Comparison of ENCODE assay signal across 8 cellular contexts in genomic region chr19:1905071-1905862, GRCh38. TPM values are rescaled to one million over a fixed set of nuclear protein-coding genes. Genes with fewer than 3 reads are reported as not detected.
A peak's percentile ranks its signal among the peaks of the same experiment; 100 is the strongest.
DNase-seq lines count a peak whose midpoint lies in the region; ATAC-seq and TF ChIP-seq lines count a peak whose summit lies in the region.

Gene ADAT3 (plus strand): TSS chr19:1905399. CDS start chr19:1912048, 6,649 bp downstream.
Gene SCAMP4 (plus strand): TSS chr19:1905399. CDS start chr19:1915020, 9,621 bp downstream.

- H2BK120ac ChIP-seq in trophoblast cell (ENCODE audit: insufficient read depth, low read length, poor library complexity): peak within 1 kb of the TSS; percentile 99

- H2AFZ ChIP-seq in trophoblast cell (ENCODE audit: insufficient read depth, low read length, poor library complexity): peak within 1 kb of the TSS; percentile 92

- no peaks in the 10 kb centered on the region for H3K9me3 Mint-ChIP-seq in T-cell

- H3K4me3 Mint-ChIP-seq in T-cell: peak within 1 kb of the TSS; percentile 85 to 92 (median 87)

- H3K23ac ChIP-seq in trophoblast cell (ENCODE audit: low read length): no peak within 1 kb of the TSS

- H3K4me1 ChIP-seq in adrenal gland (replicated peaks in 1 of 2) (peaks cover 6 to 25% of the 10 kb centered on the region in 2 donors), trophoblast cell (ENCODE audit: control insufficient read depth in 1 of 2, insufficient read depth in 2 of 2, low read length in 2 of 2) (peaks cover 36 to 46% of the 10 kb centered on the region in 2 experiments), transverse colon (peaks cover 11 to 56% (median 48%) of the 10 kb centered on the region in 4 donors)

- H3K27ac ChIP-seq in adrenal gland (peak within 1 kb of the TSS; percentile 30 to 89 (median 78)), trophoblast cell (ENCODE audit: low read depth, low read length) (peak within 1 kb of the TSS; percentile 99), transverse colon (peak within 1 kb of the TSS; percentile 88 to 92 (median 92))

- TF ChIP-seq EP300 in transverse colon (IDR thresholded peaks at IDR 0.05; ENCODE audit: low read depth): no peak

- H3K27me3 Mint-ChIP-seq in T-cell: no peaks in the 10 kb centered on the region

- peak within 1 kb of the TSS; percentile 90 for H3K9ac ChIP-seq in trophoblast cell (ENCODE audit: low read length)

- H3K4me2 ChIP-seq in trophoblast cell (ENCODE audit: low read length): peak within 1 kb of the TSS; percentile 75

- intact Hi-C loops in adrenal gland (cut with DNase I): no loop called here
- intact Hi-C loops in cardiac septum (cut with DNase I): loop anchor here (2.0 kb wide), 1 partner anchor 40 kb away; no protein-coding TSS in a partner anchor
- intact Hi-C loops in transverse colon (cut with DNase I; ENCODE audit: low total_unique reads): no loop called here

- peak within 1 kb of the TSS; percentile 99 for H4K12ac ChIP-seq in trophoblast cell (ENCODE audit: low read depth, low read length)

- H3K9me3 ChIP-seq in adrenal gland (replicated peaks in 1 of 3): no peaks in the 10 kb centered on the region
- H3K9me3 ChIP-seq in trophoblast cell (ENCODE audit: insufficient read depth, low read depth, low read length): no peaks in the 10 kb centered on the region
- H3K9me3 ChIP-seq in transverse colon: no peaks in the 10 kb centered on the region

- H2AK5ac ChIP-seq in trophoblast cell (ENCODE audit: low read length): peak within 1 kb of the TSS; percentile 91

- H3K27me3 ChIP-seq in adrenal gland: no peaks in the 10 kb centered on the region
- H3K27me3 ChIP-seq in trophoblast cell (ENCODE audit: insufficient read depth, low read length): no peaks in the 10 kb centered on the region
- H3K27me3 ChIP-seq in transverse colon: no peaks in the 10 kb centered on the region

- H2BK5ac ChIP-seq in trophoblast cell (ENCODE audit: low read depth, low read length, poor library complexity): peak within 1 kb of the TSS; percentile 99

- peak; percentile 96 for DNase-seq in NCI-H146 (lab: John Stamatoyannopoulos, UW)
- peak; percentile 92 to 99 (median 98) for DNase-seq in T-cell
- DNase-seq in adrenal gland: peak; percentile 99 to 100 (median 99)
- peak; percentile 100 for DNase-seq in cardiac septum (ENCODE audit: low spot score)
- peak; percentile 99 to 100 for DNase-seq in trophoblast cell
- peak; percentile 99 for DNase-seq in transverse colon

- H3K14ac ChIP-seq in trophoblast cell (ENCODE audit: low read length): peak within 1 kb of the TSS; percentile 94

- in situ Hi-C loops in transverse colon (cut with MboI; ENCODE audit: low pct_ligation_motif_present in 1 of 4, low pct_unique_long_range_greater_than_20kb in 1 of 4, low sequenced_read_pairs in 3 of 4): no loop called here

- H3K18ac ChIP-seq in trophoblast cell (ENCODE audit: low read length): peak within 1 kb of the TSS; percentile 97

- H3K79me2 ChIP-seq in trophoblast cell (ENCODE audit: control insufficient read depth, insufficient read depth, low read length, poor library complexity): peaks cover 31% of the 10 kb centered on the region

- TF ChIP-seq POLR2A in adrenal gland (IDR thresholded peaks at IDR 0.05): peak; percentile 68 to 81
- TF ChIP-seq POLR2A in transverse colon (IDR thresholded peaks at IDR 0.05): peak; percentile 91

- peak within 1 kb of the TSS; percentile 97 for H2BK12ac ChIP-seq in trophoblast cell (ENCODE audit: low read length)

- peaks cover 26% of the 10 kb centered on the region for H3K79me1 ChIP-seq in trophoblast cell (ENCODE audit: low read length)

- peak within 1 kb of the TSS; percentile 88 for H3K27ac Mint-ChIP-seq in T-cell

- H3K4me1 Mint-ChIP-seq in T-cell: peaks cover 38 to 50% (median 45%) of the 10 kb centered on the region in 3 donors

- CTCF ChIA-PET in T-cell (lab: Charles Lee): no interaction called here

- no peaks in the 10 kb centered on the region for H3K36me3 Mint-ChIP-seq in T-cell

- peak within 1 kb of the TSS; percentile 95 for H4K8ac ChIP-seq in trophoblast cell (ENCODE audit: low read depth, low read length)

- H3K4me3 ChIP-seq in GM12875 (ENCODE audit: low read depth, low read length) (peak within 1 kb of the TSS; percentile 83), adrenal gland (peak within 1 kb of the TSS; percentile 23 to 83 (median 48)), trophoblast cell (ENCODE audit: low read depth, low read length) (peak within 1 kb of the TSS; percentile 87), transverse colon (peak within 1 kb of the TSS; percentile 58 to 86 (median 74))

- H3K4ac ChIP-seq in trophoblast cell (ENCODE audit: low read depth, low read length): peak within 1 kb of the TSS; percentile 96

- no peak for TF ChIP-seq CTCF in GM12875 (IDR thresholded peaks at IDR 0.05; ENCODE audit: borderline replicate concordance, insufficient read depth, low read depth, low read length)
- TF ChIP-seq CTCF in adrenal gland (IDR thresholded peaks at IDR 0.05): no peak
- TF ChIP-seq CTCF in transverse colon (IDR thresholded peaks at IDR 0.05): peak in 1 of 5 experiments; percentile 30

- POLR2A ChIA-PET in T-cell (lab: Charles Lee): no interaction called here

- H4K91ac ChIP-seq in trophoblast cell (ENCODE audit: low read depth, low read length): peak within 1 kb of the TSS; percentile 100

- peak; percentile 72 for ATAC-seq in HG02852 (IDR thresholded peaks at IDR 0.05; ENCODE audit: unreplicated experiment)
- peak; percentile 95 to 99 (median 98) for ATAC-seq in T-cell (replicated peaks in 1 of 4)

- H3K36me3 ChIP-seq in adrenal gland (replicated peaks in 1 of 2): no peaks in the 10 kb centered on the region
- H3K36me3 ChIP-seq in trophoblast cell (ENCODE audit: control insufficient read depth in 1 of 2, insufficient read depth in 2 of 2, low read length in 2 of 2): peaks cover 10 to 21% of the 10 kb centered on the region in 2 experiments
- no peaks in the 10 kb centered on the region for H3K36me3 ChIP-seq in transverse colon

- 0 to 1% (median 0%) methylated on average over 5 to 93 of the region's 93 CpGs for WGBS in adrenal gland, 4 donors
- no CpG with 5 or more reads among the region's 93 CpGs for WGBS in trophoblast cell (ENCODE audit: extremely low coverage, insufficient coverage, insufficient read length)
- 0% methylated on average over 42 of the region's 93 CpGs; no CpG with 5 or more reads in 1 of the 2 donors for WGBS in transverse colon (ENCODE audit: low coverage in 1 of 2), 2 donors

RNA-seq across cellular contexts. Expression of gene ADAT3, which starts in this region (rescaled TPM):
- 10 to 100 TPM in 1 of 5 donors, 1 to 10 TPM in 4; 6.0 to 16.1 (median 7.7) TPM for total RNA-seq in T-cell
- 10 to 100 TPM in 3 of 8 donors, 1 to 10 TPM in 5; 4.7 to 29.6 (median 9.2) TPM for total RNA-seq in adrenal gland
- polyA plus RNA-seq in adrenal gland: 1 to 10 TPM in 2 of 3 donors, not detected in 1; 8.1 to 8.3 TPM
- total RNA-seq in cardiac septum: 2.1 TPM
- 10.9 and 12.1 TPM in 2 replicates for polyA plus RNA-seq in trophoblast cell (2013)
- total RNA-seq in transverse colon: 10 to 100 TPM; 18.7 to 73.2 (median 30.3) TPM

RNA-seq across cellular contexts. Expression of gene SCAMP4, which starts in this region (rescaled TPM):
- total RNA-seq in T-cell (10 to 100 TPM; 24.8 to 49.2 (median 27.5) TPM), adrenal gland (100 to 1,000 TPM in 3 of 8 donors, 10 to 100 TPM in 5; 47.8 to 192 (median 84.8) TPM), cardiac septum (14.9 TPM), transverse colon (100 to 1,000 TPM in 1 of 4 donors, 10 to 100 TPM in 3; 25.1 to 119 (median 86.6) TPM)
- polyA plus RNA-seq in adrenal gland: 10 to 100 TPM; 13.5 to 43.8 (median 22.7) TPM
- 70.2 and 70.3 TPM in 2 replicates for polyA plus RNA-seq in trophoblast cell (2013)

Comparison
In these comparisons a context has a peak if more than half of its experiments do, and no peak if none do; other contexts are left out.
1. Peak in every context shown above with its lines: DNase-seq, ATAC-seq, H3K4me3 ChIP-seq and H3K27ac ChIP-seq.